Comparison of ENCODE assay signal across 19 cellular contexts in genomic region chr3:159649951-159650350, GRCh38.
"Had no signal": no experiment of that assay in that cellular context is flagged by ENCODE, and none has a peak within 500 bp of the region (broad histone marks: within the 10 kb centered on the region; RNA-seq: fewer than 3 reads in every experiment).

No MANE protein-coding gene starts in this region.

- DNase-seq: IMR-90, Karpas-422, KG1, MG63, NCI-H1092, NCI-H1105 treated with DMSO at 0.1 percent for 48 hours, NCI-H1417 treated with DMSO at 0.1 percent for 48 hours, NCI-H146, NCI-H1694 treated with DMSO at 0.1 percent for 48 hours, NCI-H1930, NCI-H2081, NCI-H2107, NCI-H345, NCI-H510A, NCI-H524 treated with DMSO at 0.1 percent for 48 hours, NCI-H774, SHP77, SK-N-SH had no signal

- ATAC-seq: HepG2 had no signal
